11 cellular contexts compared by ENCODE assay signal in the genomic region with DNA sequence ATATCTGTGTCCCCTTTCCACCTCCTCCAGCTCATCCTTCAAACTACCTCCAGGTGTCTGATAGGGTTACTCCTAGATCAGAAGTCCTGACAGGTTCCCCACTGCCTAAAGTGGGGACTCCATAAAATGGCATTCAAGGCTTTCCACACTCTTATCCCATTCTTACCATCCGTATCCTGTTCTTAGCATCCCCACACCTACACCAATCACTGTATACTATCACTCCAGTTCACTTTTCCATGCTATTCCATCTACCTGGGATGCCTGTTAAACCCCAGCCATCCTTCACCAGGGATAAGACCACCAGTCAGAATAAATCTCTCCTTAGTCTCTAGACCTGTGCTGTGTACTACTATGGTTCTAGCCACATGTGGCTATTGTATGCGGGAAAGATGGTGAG. TPM values are rescaled to one million over a fixed set of nuclear protein-coding genes. Genes with fewer than 3 reads are reported as not detected.
DNase-seq lines count a peak whose midpoint lies in the region; ATAC-seq, FAIRE-seq and TF ChIP-seq lines count a peak whose summit lies in the region.
"Had no signal": no experiment of that assay in that cellular context is flagged by ENCODE, and none has a peak within 500 bp of the region (broad histone marks: within the 10 kb centered on the region; RNA-seq: fewer than 3 reads in every experiment).

No MANE protein-coding gene starts in this region.

- TF ChIP-seq CTCF in gastrocnemius medialis (IDR thresholded peaks at IDR 0.05 in 4 of 5, conservative IDR thresholded peaks at IDR 0.05 in 1 of 5), result no peak

- H3K4me1 ChIP-seq in right cardiac atrium (ENCODE audit: control insufficient read depth, insufficient read depth, low read length) (peaks cover 9% of the 10 kb centered on the region), gastrocnemius medialis (peaks cover 0 to 7% of the 10 kb centered on the region in 2 donors)

- H3K36me3 Mint-ChIP-seq in activated T-helper 2 cell treated with anti-CD3 and anti-CD28 coated beads, Interferon-gamma antibody, Interleukin-2, Interleukin-4, amounts not matched to agents 10 μg/mL and 5 μg/mL and 100 μg/mL, durations not matched to agents 14 hours and 24 hours and 36 hours (ENCODE audit: low read depth), result peaks cover 29% of the 10 kb centered on the region

- H3K27ac ChIP-seq in right cardiac atrium (ENCODE audit: low read length), result peak overlapping the region; percentile 81
- peak overlapping the region; percentile 45 to 65 (median 56) for H3K27ac ChIP-seq in gastrocnemius medialis

- H3K27me3 ChIP-seq in right cardiac atrium (ENCODE audit: control insufficient read depth, insufficient read depth) (no peaks in the 10 kb centered on the region), gastrocnemius medialis (no peaks in the 10 kb centered on the region)
- H3K27me3 ChIP-seq: upper lobe of left lung had no signal

- H3K27me3 Mint-ChIP-seq in activated T-helper 2 cell treated with anti-CD3 and anti-CD28 coated beads, Interferon-gamma antibody, Interleukin-2, Interleukin-4, amounts not matched to agents 10 μg/mL and 5 μg/mL and 100 μg/mL, durations not matched to agents 14 hours and 24 hours and 36 hours (ENCODE audit: low read depth), result peaks cover 1% of the 10 kb centered on the region
- H3K27me3 Mint-ChIP-seq: CD4-positive, CD25-positive, alpha-beta regulatory T cell had no signal

- peak overlapping the region; percentile 19 for H3K27ac Mint-ChIP-seq in activated T-helper 2 cell treated with anti-CD3 and anti-CD28 coated beads, Interferon-gamma antibody, Interleukin-2, Interleukin-4, amounts not matched to agents 10 μg/mL and 5 μg/mL and 100 μg/mL, durations not matched to agents 14 hours and 24 hours and 36 hours

- H3K4me1 Mint-ChIP-seq in activated T-helper 2 cell treated with anti-CD3 and anti-CD28 coated beads, Interferon-gamma antibody, Interleukin-2, Interleukin-4, amounts not matched to agents 10 μg/mL and 5 μg/mL and 100 μg/mL, durations not matched to agents 14 hours and 24 hours and 36 hours (ENCODE audit: low read depth), result peaks cover 7% of the 10 kb centered on the region

- no peaks in the 10 kb centered on the region for H3K9me3 Mint-ChIP-seq in activated T-helper 2 cell treated with anti-CD3 and anti-CD28 coated beads, Interferon-gamma antibody, Interleukin-2, Interleukin-4, amounts not matched to agents 10 μg/mL and 5 μg/mL and 100 μg/mL, durations not matched to agents 14 hours and 24 hours and 36 hours
- H3K9me3 Mint-ChIP-seq: CD4-positive, CD25-positive, alpha-beta regulatory T cell had no signal

- no peak for DNase-seq in activated T-helper 2 cell treated with anti-CD3 and anti-CD28 coated beads, Interferon-gamma antibody, Interleukin-2, Interleukin-4, amounts not matched to agents 10 μg/mL and 5 μg/mL and 100 μg/mL, durations not matched to agents 14 hours and 24 hours and 36 hours (ENCODE audit: low spot score)
- no peak for DNase-seq in right cardiac atrium
- no peak for DNase-seq in gastrocnemius medialis
- DNase-seq in central memory CD4-positive, alpha-beta T cell, result no peak
- DNase-seq in H54 (ENCODE audit: insufficient read length, low spot score), result no peak
- DNase-seq in NCI-H146 treated with DMSO at 0.1 percent for 48 hours (lab: John Stamatoyannopoulos, UW; ENCODE audit: unreplicated experiment), result no peak
- no peak for DNase-seq in inferior parietal cortex (ENCODE audit: extremely low spot score)
- DNase-seq: CD4-positive, CD25-positive, alpha-beta regulatory T cell; NCI-H2171 had no signal

- in situ Hi-C loops in gastrocnemius medialis (cut with MboI; ENCODE audit: low sequenced_read_pairs in 4 of 4), result loop anchor here in 1 of 4 donors (25.0 kb wide), 1 partner anchor 277 kb away; no protein-coding TSS in a partner anchor

- no peak for FAIRE-seq in H54 (lab: Jason Lieb, UNC)

- peaks cover 0 to 18% of the 10 kb centered on the region in 2 donors for H3K36me3 ChIP-seq in gastrocnemius medialis

- H3K4me3 ChIP-seq in right cardiac atrium (ENCODE audit: low read length), result no peak overlapping the region
- no peak overlapping the region for H3K4me3 ChIP-seq in gastrocnemius medialis
- H3K4me3 ChIP-seq: upper lobe of left lung had no signal

- intact Hi-C loops in activated T-helper 2 cell treated with anti-CD3 and anti-CD28 coated beads, Interferon-gamma antibody, Interleukin-2, Interleukin-4, amounts not matched to agents 10 μg/mL and 5 μg/mL and 100 μg/mL, durations not matched to agents 14 hours and 24 hours and 36 hours (cut with micrococcal nuclease), result no loop called here
- intact Hi-C loops in right cardiac atrium (cut with DNase I) (loop anchor here in 1 of 4 donors (10.0 kb wide), 1 partner anchor 599 kb away; no protein-coding TSS in a partner anchor), gastrocnemius medialis (cut with DNase I; ENCODE audit: low total_unique reads) (no loop called here)

- H3K9me3 ChIP-seq in right cardiac atrium (ENCODE audit: control insufficient read depth, low read length) (no peaks in the 10 kb centered on the region), gastrocnemius medialis (no peaks in the 10 kb centered on the region)
- H3K9me3 ChIP-seq: upper lobe of left lung had no signal

- peak; percentile 19 for TF ChIP-seq POLR2A in GM18526 (IDR thresholded peaks at IDR 0.05; ENCODE audit: extremely low read depth, insufficient read length)
- no peak for TF ChIP-seq POLR2A in gastrocnemius medialis (IDR thresholded peaks at IDR 0.05)
- TF ChIP-seq POLR2A in H54 (IDR thresholded peaks at IDR 0.05; ENCODE audit: low read depth, low read length), result no peak

- ATAC-seq in right cardiac atrium, result peak in 1 of 2 donors; percentile 7
- ATAC-seq in gastrocnemius medialis, result no peak

- no peak overlapping the region for H3K4me3 Mint-ChIP-seq in activated T-helper 2 cell treated with anti-CD3 and anti-CD28 coated beads, Interferon-gamma antibody, Interleukin-2, Interleukin-4, amounts not matched to agents 10 μg/mL and 5 μg/mL and 100 μg/mL, durations not matched to agents 14 hours and 24 hours and 36 hours (ENCODE audit: low read depth)
- H3K4me3 Mint-ChIP-seq: CD4-positive, CD25-positive, alpha-beta regulatory T cell had no signal

- 96% methylated on average over 2 of the region's 2 CpGs for WGBS in right cardiac atrium

RNA-seq across cellular contexts. Expression of gene SSR3, which starts 19.1 kb away (rescaled TPM):
- 193 and 197 TPM in 2 replicates for total RNA-seq in activated T-helper 2 cell treated with anti-CD3 and anti-CD28 coated beads, Interferon-gamma antibody, Interleukin-2, Interleukin-4, amounts not matched to agents 10 μg/mL and 5 μg/mL and 100 μg/mL, durations not matched to agents 14 hours and 24 hours and 36 hours
- total RNA-seq in right cardiac atrium (100 to 1,000 TPM; 139 to 171 (median 144) TPM), gastrocnemius medialis (10 to 100 TPM; 50.9 to 91.5 (median 65.3) TPM)
- 82.4 TPM for polyA plus RNA-seq in right cardiac atrium
